Comparison of ENCODE assay signal across 9 cellular contexts in genomic region chr11:44619931-44620725, GRCh38. TPM values are rescaled to one million over a fixed set of nuclear protein-coding genes. Genes with fewer than 3 reads are reported as not detected.
DNase-seq lines count a peak whose midpoint lies in the region; ATAC-seq, FAIRE-seq and TF ChIP-seq lines count a peak whose summit lies in the region.
"Had no signal": no experiment of that assay in that cellular context is flagged by ENCODE, and none has a peak within 500 bp of the region (broad histone marks: within the 10 kb centered on the region; RNA-seq: fewer than 3 reads in every experiment).

No MANE protein-coding gene starts in this region.

- H3K36me3 ChIP-seq in Panc1 (ENCODE audit: control insufficient read depth, insufficient read depth, low read length) (no peaks in the 10 kb centered on the region), colonic mucosa (no peaks in the 10 kb centered on the region), osteoblast (ENCODE audit: insufficient read depth, low read length) (peaks cover 12% of the 10 kb centered on the region)

- no peak overlapping the region for H3K27ac ChIP-seq in Panc1 (ENCODE audit: low read length)
- H3K27ac ChIP-seq in colonic mucosa, result no peak overlapping the region
- no peak overlapping the region for H3K27ac ChIP-seq in osteoblast (ENCODE audit: low read depth, low read length)

- H3K4me1 ChIP-seq in Panc1 (ENCODE audit: control insufficient read depth, insufficient read depth, low read length), result no peaks in the 10 kb centered on the region
- H3K4me1 ChIP-seq in colonic mucosa, result no peaks in the 10 kb centered on the region
- peaks cover 2% of the 10 kb centered on the region for H3K4me1 ChIP-seq in osteoblast (ENCODE audit: insufficient read depth, low read length)

- no peaks in the 10 kb centered on the region for H3K79me2 ChIP-seq in osteoblast (ENCODE audit: insufficient read depth, low read length)

- H3K9me3 ChIP-seq in Panc1 (ENCODE audit: control insufficient read depth, insufficient read depth, low read depth, low read length), result no peaks in the 10 kb centered on the region
- no peaks in the 10 kb centered on the region for H3K9me3 ChIP-seq in colonic mucosa
- no peaks in the 10 kb centered on the region for H3K9me3 ChIP-seq in osteoblast (ENCODE audit: low read depth, low read length)

- H3K9ac ChIP-seq in colonic mucosa (ENCODE audit: low read depth in 2 of 2, low read length in 2 of 2), result no peak overlapping the region

- intact Hi-C loops in Panc1 (cut with micrococcal nuclease; ENCODE audit: unreplicated experiment), result no loop called here
- intact Hi-C loops in colonic mucosa (cut with DNase I), result loop anchor here (2.0 to 10.0 kb wide), 5 partner anchors 105 to 315 kb away; partner anchors contain the start of gene TSPAN18

- peaks cover 2% of the 10 kb centered on the region for H4K20me1 ChIP-seq in osteoblast (ENCODE audit: insufficient read depth, low read length)

- no peak for FAIRE-seq in D721Med (lab: Jason Lieb, UNC)

- H3K27me3 ChIP-seq in Panc1 (ENCODE audit: control insufficient read depth, insufficient read depth, low read length) (no peaks in the 10 kb centered on the region), colonic mucosa (no peaks in the 10 kb centered on the region), osteoblast (ENCODE audit: insufficient read depth, low read length) (no peaks in the 10 kb centered on the region)

- ATAC-seq in Panc1 (no peak), HG03280 (IDR thresholded peaks at IDR 0.05; ENCODE audit: unreplicated experiment) (no peak)

- TSS peak; percentile 94 for BruUV-seq in Panc1 (replicated peaks; lab: Mats Ljungman, UMichigan)

- in situ Hi-C loops in Panc1 (cut with HindIII; ENCODE audit: low pct_unique_long_range_greater_than_20kb, low sequenced_read_pairs), result no loop called here

- DNase-seq in D721Med (ENCODE audit: insufficient read length, low spot score) (peak; percentile 6), Panc1 (ENCODE audit: low read depth, low spot score) (no peak), colonic mucosa (peak; percentile 18), osteoblast (ENCODE audit: insufficient read length, low spot score, missing footprints) (peak; percentile 39), SHP77 treated with DMSO at 0.1 percent for 48 hours (lab: John Stamatoyannopoulos, UW) (no peak), AG08395 (ENCODE audit: low spot score) (no peak), hypothalamus (lab: John Stamatoyannopoulos, UW) (no peak)
- DNase-seq: T1000 had no signal

- H3K4me2 ChIP-seq in osteoblast (ENCODE audit: insufficient read depth, low read length), result no peak overlapping the region

- TF ChIP-seq CTCF in D721Med (IDR thresholded peaks at IDR 0.05; ENCODE audit: insufficient read depth, missing control alignments), result no peak
- no peak for TF ChIP-seq CTCF in Panc1 (IDR thresholded peaks at IDR 0.05)
- TF ChIP-seq CTCF in colonic mucosa (IDR thresholded peaks at IDR 0.05), result no peak
- TF ChIP-seq CTCF in osteoblast (IDR thresholded peaks at IDR 0.05; ENCODE audit: extremely low read depth, low read depth, low read length), result no peak

- CTCF ChIA-PET in Panc1 (lab: Charles Lee), result interaction anchor here (1.6 kb wide), 1 partner anchor 291 kb away, joined by 10 read pairs; no protein-coding TSS in a partner anchor

- no peak overlapping the region for H2AFZ ChIP-seq in osteoblast (ENCODE audit: low read length)

- H3K4me3 ChIP-seq in Panc1 (ENCODE audit: low read depth in 2 of 2, low read length in 2 of 2), result no peak overlapping the region
- no peak overlapping the region for H3K4me3 ChIP-seq in colonic mucosa
- H3K4me3 ChIP-seq in osteoblast (ENCODE audit: insufficient read depth, low read length), result no peak overlapping the region

- POLR2A ChIA-PET in Panc1 (lab: Charles Lee), result no interaction called here

RNA-seq across cellular contexts. Expression of gene CD82, which starts 54.7 kb away (rescaled TPM):
- total RNA-seq in Panc1 (2021; ENCODE audit: unreplicated experiment) (26.1 TPM), colonic mucosa (10 to 100 TPM; 36.2 to 41.6 TPM), osteoblast (14.7 and 23.2 TPM in 2 replicates)
- 17.2 TPM for polyA plus RNA-seq in Panc1 (2012; ENCODE audit: insufficient read length)

Comparison
In these comparisons a context has a peak if more than half of its experiments do, and no peak if none do; other contexts are left out.
1. DNase-seq: peak in D721Med (single experiment), colonic mucosa (single experiment) and osteoblast (single experiment); none in Panc1 (single experiment), SHP77 treated with DMSO at 0.1 percent for 48 hours (single experiment), AG08395 (single experiment) and hypothalamus (0 of 51).